26 cellular contexts compared by ENCODE assay signal in the genomic region with DNA sequence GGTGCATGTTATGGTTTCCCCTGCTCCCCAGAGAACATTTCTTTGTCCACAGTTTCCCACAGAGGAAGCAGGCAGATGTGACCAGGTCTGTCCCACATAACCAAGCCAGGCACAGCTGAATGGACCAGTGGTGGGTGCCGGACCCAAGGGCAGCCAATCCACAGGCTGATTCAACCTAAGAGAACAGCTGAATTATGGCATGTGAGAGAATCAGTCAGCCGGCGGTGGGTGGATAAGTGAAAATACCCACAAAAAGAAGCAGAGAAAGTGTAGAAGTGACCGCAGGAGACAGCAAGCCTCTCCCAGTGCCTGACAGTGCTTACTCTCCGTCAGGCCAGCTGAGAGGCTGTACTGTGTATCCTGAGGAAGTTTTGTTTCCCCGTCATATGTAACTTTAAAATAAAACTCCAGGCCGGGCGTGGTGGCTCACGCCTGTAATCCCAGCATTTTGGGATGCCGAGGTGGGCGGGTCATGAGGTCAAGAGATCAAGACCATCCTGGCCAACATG. TPM values are rescaled to one million over a fixed set of nuclear protein-coding genes. Genes with fewer than 3 reads are reported as not detected.
DNase-seq lines count a peak whose midpoint lies in the region; ATAC-seq, FAIRE-seq and TF ChIP-seq lines count a peak whose summit lies in the region.
"Had no signal": no experiment of that assay in that cellular context is flagged by ENCODE, and none has a peak within 500 bp of the region (broad histone marks: within the 10 kb centered on the region; RNA-seq: fewer than 3 reads in every experiment).

No MANE protein-coding gene starts in this region.

- no peak overlapping the region for H4K8ac ChIP-seq in trophoblast cell (ENCODE audit: low read depth, low read length)

- H2BK5ac ChIP-seq in trophoblast cell (ENCODE audit: low read depth, low read length, poor library complexity): peak overlapping the region; percentile 49

- H2BK12ac ChIP-seq in trophoblast cell (ENCODE audit: low read length): peak overlapping the region; percentile 96

- H4K12ac ChIP-seq in trophoblast cell (ENCODE audit: low read depth, low read length): peak overlapping the region; percentile 30

- no peak overlapping the region for H2AFZ ChIP-seq in trophoblast cell (ENCODE audit: insufficient read depth, low read length, poor library complexity)
- H2AFZ ChIP-seq: GM23248 had no signal

- peak overlapping the region; percentile 95 for H2AK5ac ChIP-seq in trophoblast cell (ENCODE audit: low read length)

- no peaks in the 10 kb centered on the region for H3K36me3 Mint-ChIP-seq in activated T-helper 1 cell treated with anti-CD3 and anti-CD28 coated beads, Interleukin-12 subunit alpha, Interleukin-12 subunit beta, Interleukin-2, Interleukin-4 antibody, amounts not matched to agents 30 ng/mL and 10 ng/mL and 1 ng/mL, durations not matched to agents 14 hours and 24 hours and 36 hours (ENCODE audit: low read depth)
- H3K36me3 Mint-ChIP-seq: CD14-positive monocyte; CD8-positive, alpha-beta memory T cell had no signal

- H3K79me1 ChIP-seq in trophoblast cell (ENCODE audit: low read length): peaks cover 12% of the 10 kb centered on the region

- no peak overlapping the region for H3K4me3 ChIP-seq in right atrium auricular region
- H3K4me3 ChIP-seq in trophoblast cell (ENCODE audit: low read depth, low read length): no peak overlapping the region
- H3K4me3 ChIP-seq: A549; BLaER1 treated with 17β-estradiol and CSF1 and Interleukin-3, amounts not matched to agents 10 nM and 100 nM; GM12878; GM23248 had no signal

- H3K36me3 ChIP-seq in right atrium auricular region: no peaks in the 10 kb centered on the region
- H3K36me3 ChIP-seq in trophoblast cell (ENCODE audit: control insufficient read depth in 1 of 2, insufficient read depth in 2 of 2, low read length in 2 of 2): peaks cover 0 to 2% of the 10 kb centered on the region in 2 experiments
- H3K36me3 ChIP-seq: BE2C; BLaER1 treated with 17β-estradiol and CSF1 and Interleukin-3, amounts not matched to agents 10 nM and 100 nM had no signal

- H3K27ac ChIP-seq in right atrium auricular region: no peak overlapping the region
- no peak overlapping the region for H3K27ac ChIP-seq in trophoblast cell (ENCODE audit: low read depth, low read length)
- H3K27ac ChIP-seq: A549; BLaER1 treated with 17β-estradiol and CSF1 and Interleukin-3, amounts not matched to agents 10 nM and 100 nM; GM23248 had no signal

- no peak overlapping the region for H3K9ac ChIP-seq in trophoblast cell (ENCODE audit: low read length)
- H3K9ac ChIP-seq: BLaER1 treated with 17β-estradiol and CSF1 and Interleukin-3, amounts not matched to agents 10 nM and 100 nM; GM23248 had no signal

- peak overlapping the region; percentile 55 for H4K91ac ChIP-seq in trophoblast cell (ENCODE audit: low read depth, low read length)

- peak overlapping the region; percentile 66 for H2BK120ac ChIP-seq in trophoblast cell (ENCODE audit: insufficient read depth, low read length, poor library complexity)

- intact Hi-C loops in left ventricle myocardium superior (cut with micrococcal nuclease): no loop called here
- intact Hi-C loops in activated T-helper 1 cell treated with anti-CD3 and anti-CD28 coated beads, Interleukin-12 subunit alpha, Interleukin-12 subunit beta, Interleukin-2, Interleukin-4 antibody, amounts not matched to agents 30 ng/mL and 10 ng/mL and 1 ng/mL, durations not matched to agents 14 hours and 24 hours and 36 hours (cut with micrococcal nuclease): no loop called here

- no peak for ATAC-seq in left ventricle myocardium superior
- ATAC-seq: A549, GM12878 had no signal

- FAIRE-seq in urothelium cell line (lab: Jason Lieb, UNC): peak; percentile 32
- FAIRE-seq: A549, D721Med, GM12878, GM19239, H1 had no signal

- no peak overlapping the region for H3K27ac Mint-ChIP-seq in activated T-helper 1 cell treated with anti-CD3 and anti-CD28 coated beads, Interleukin-12 subunit alpha, Interleukin-12 subunit beta, Interleukin-2, Interleukin-4 antibody, amounts not matched to agents 30 ng/mL and 10 ng/mL and 1 ng/mL, durations not matched to agents 14 hours and 24 hours and 36 hours
- H3K27ac Mint-ChIP-seq: CD14-positive monocyte; CD4-positive, alpha-beta T cell; CD8-positive, alpha-beta memory T cell had no signal

- no peak for TF ChIP-seq CTCF in right atrium auricular region (IDR thresholded peaks at IDR 0.05)

- no peaks in the 10 kb centered on the region for H3K27me3 Mint-ChIP-seq in activated T-helper 1 cell treated with anti-CD3 and anti-CD28 coated beads, Interleukin-12 subunit alpha, Interleukin-12 subunit beta, Interleukin-2, Interleukin-4 antibody, amounts not matched to agents 30 ng/mL and 10 ng/mL and 1 ng/mL, durations not matched to agents 14 hours and 24 hours and 36 hours (ENCODE audit: insufficient read depth)

- DNase-seq in right atrium auricular region (ENCODE audit: low spot score) (peak; percentile 32), left ventricle myocardium superior (no peak), trophoblast cell (no peak), urothelium cell line (ENCODE audit: low spot score) (no peak), kidney tubule cell (ENCODE audit: low spot score) (no peak)
- no peak for DNase-seq in activated T-helper 1 cell treated with anti-CD3 and anti-CD28 coated beads, Interleukin-12 subunit alpha, Interleukin-12 subunit beta, Interleukin-2, Interleukin-4 antibody, amounts not matched to agents 30 ng/mL and 10 ng/mL and 1 ng/mL, durations not matched to agents 14 hours and 24 hours and 36 hours (ENCODE audit: low spot score)
- DNase-seq: 8988T; ACHN; AML-193; BE2C; CD4-positive, alpha-beta T cell; DMS 273 treated with DMSO at 0.1 percent for 48 hours; DMS79; EL; GDM1; GM23248; H7; HCEC 1CT had no signal

- no peak overlapping the region for H3K23ac ChIP-seq in trophoblast cell (ENCODE audit: low read length)

- H3K14ac ChIP-seq in trophoblast cell (ENCODE audit: low read length): peak overlapping the region; percentile 77

- peaks cover 2% of the 10 kb centered on the region for H3K79me2 ChIP-seq in trophoblast cell (ENCODE audit: control insufficient read depth, insufficient read depth, low read length, poor library complexity)

- H3K9me3 ChIP-seq in right atrium auricular region: no peaks in the 10 kb centered on the region
- no peaks in the 10 kb centered on the region for H3K9me3 ChIP-seq in trophoblast cell (ENCODE audit: insufficient read depth, low read depth, low read length)
- H3K9me3 ChIP-seq: A549; BE2C; BLaER1 treated with 17β-estradiol and CSF1 and Interleukin-3, amounts not matched to agents 10 nM and 100 nM had no signal

- no peak overlapping the region for H3K4me3 Mint-ChIP-seq in activated T-helper 1 cell treated with anti-CD3 and anti-CD28 coated beads, Interleukin-12 subunit alpha, Interleukin-12 subunit beta, Interleukin-2, Interleukin-4 antibody, amounts not matched to agents 30 ng/mL and 10 ng/mL and 1 ng/mL, durations not matched to agents 14 hours and 24 hours and 36 hours
- H3K4me3 Mint-ChIP-seq: CD14-positive monocyte; CD4-positive, alpha-beta T cell; CD8-positive, alpha-beta memory T cell had no signal

- no peaks in the 10 kb centered on the region for H3K9me3 Mint-ChIP-seq in activated T-helper 1 cell treated with anti-CD3 and anti-CD28 coated beads, Interleukin-12 subunit alpha, Interleukin-12 subunit beta, Interleukin-2, Interleukin-4 antibody, amounts not matched to agents 30 ng/mL and 10 ng/mL and 1 ng/mL, durations not matched to agents 14 hours and 24 hours and 36 hours
- H3K9me3 Mint-ChIP-seq: CD14-positive monocyte; CD4-positive, alpha-beta T cell; CD8-positive, alpha-beta memory T cell had no signal

- no CpG with 5 or more reads among the region's 11 CpGs for WGBS in trophoblast cell (ENCODE audit: extremely low coverage, insufficient coverage, insufficient read length)

- H3K18ac ChIP-seq in trophoblast cell (ENCODE audit: low read length): no peak overlapping the region

- H3K4me2 ChIP-seq in trophoblast cell (ENCODE audit: low read length): no peak overlapping the region
- H3K4me2 ChIP-seq: A549; BLaER1 treated with 17β-estradiol and CSF1 and Interleukin-3, amounts not matched to agents 10 nM and 100 nM had no signal

- H3K27me3 ChIP-seq in right atrium auricular region (no peaks in the 10 kb centered on the region), trophoblast cell (ENCODE audit: insufficient read depth, low read length) (no peaks in the 10 kb centered on the region)
- H3K27me3 ChIP-seq: BLaER1 treated with 17β-estradiol and CSF1 and Interleukin-3, amounts not matched to agents 10 nM and 100 nM had no signal

- no peaks in the 10 kb centered on the region for H3K4me1 Mint-ChIP-seq in activated T-helper 1 cell treated with anti-CD3 and anti-CD28 coated beads, Interleukin-12 subunit alpha, Interleukin-12 subunit beta, Interleukin-2, Interleukin-4 antibody, amounts not matched to agents 30 ng/mL and 10 ng/mL and 1 ng/mL, durations not matched to agents 14 hours and 24 hours and 36 hours (ENCODE audit: low read depth)
- H3K4me1 Mint-ChIP-seq: CD14-positive monocyte; CD8-positive, alpha-beta memory T cell had no signal

- no peak overlapping the region for H3K4ac ChIP-seq in trophoblast cell (ENCODE audit: low read depth, low read length)

- H3K4me1 ChIP-seq in right atrium auricular region (no peaks in the 10 kb centered on the region), trophoblast cell (ENCODE audit: control insufficient read depth in 1 of 2, insufficient read depth in 2 of 2, low read length in 2 of 2) (peaks cover 12 to 23% of the 10 kb centered on the region in 2 experiments)
- H3K4me1 ChIP-seq: A549; BE2C; BLaER1 treated with 17β-estradiol and CSF1 and Interleukin-3, amounts not matched to agents 10 nM and 100 nM had no signal

RNA-seq across cellular contexts. Expression of a gene that starts 14.9 kb away (rescaled TPM):
- total RNA-seq in right atrium auricular region (not detected), left ventricle myocardium superior (not detected)
- not detected in 2 replicates for polyA plus RNA-seq in trophoblast cell (2013)
- not detected in 2 replicates for total RNA-seq in activated T-helper 1 cell treated with anti-CD3 and anti-CD28 coated beads, Interleukin-12 subunit alpha, Interleukin-12 subunit beta, Interleukin-2, Interleukin-4 antibody, amounts not matched to agents 30 ng/mL and 10 ng/mL and 1 ng/mL, durations not matched to agents 14 hours and 24 hours and 36 hours
- total RNA-seq: CD4-positive, alpha-beta T cell; CD8-positive, alpha-beta memory T cell; GM23248; H1 had no signal
- polyA plus RNA-seq: A549, CD14-positive monocyte, GM23248 had no signal

RNA-seq across cellular contexts. Expression of a gene that starts 45.7 kb away (rescaled TPM):
- total RNA-seq in right atrium auricular region (10 to 100 TPM; 10.1 to 14.3 TPM), left ventricle myocardium superior (1.9 TPM)
- polyA plus RNA-seq in trophoblast cell (2013): 44.7 and 55.0 TPM in 2 replicates
- total RNA-seq in activated T-helper 1 cell treated with anti-CD3 and anti-CD28 coated beads, Interleukin-12 subunit alpha, Interleukin-12 subunit beta, Interleukin-2, Interleukin-4 antibody, amounts not matched to agents 30 ng/mL and 10 ng/mL and 1 ng/mL, durations not matched to agents 14 hours and 24 hours and 36 hours: not detected in 2 replicates
- total RNA-seq: CD8-positive, alpha-beta memory T cell had no signal
- polyA plus RNA-seq: CD14-positive monocyte; CD8-positive, alpha-beta memory T cell had no signal
